In genomic region chr13:39159393-39159792, GRCh38 we compare ENCODE assay signal across 11 cellular contexts.
DNase-seq lines count a peak whose midpoint lies in the region; ATAC-seq and TF ChIP-seq lines count a peak whose summit lies in the region.
"Had no signal": no experiment of that assay in that cellular context is flagged by ENCODE, and none has a peak within 500 bp of the region (broad histone marks: within the 10 kb centered on the region; RNA-seq: fewer than 3 reads in every experiment).

No MANE protein-coding gene starts in this region.

- no peak for TF ChIP-seq POLR2A in erythroblast (IDR thresholded peaks at IDR 0.05; ENCODE audit: low read length)

- TF ChIP-seq CTCF in GM10266 (IDR thresholded peaks at IDR 0.05; ENCODE audit: control insufficient read depth, insufficient read depth, low read depth, missing control alignments): no peak

- DNase-seq in stimulated activated CD4-positive, alpha-beta T cell treated with anti-CD3 and anti-CD28 coated beads, Interleukin-4, amount 100 ng/mL, for 1 hour: peak; percentile 9
- DNase-seq in stimulated activated CD4-positive, alpha-beta T cell treated with anti-CD3 and anti-CD28 coated beads, Interleukin-12 subunit alpha, Interleukin-12 subunit beta, amount 100 ng/mL, for 4 hours: no peak
- peak; percentile 92 for DNase-seq in NCI-H146 (lab: John Stamatoyannopoulos, UW)
- DNase-seq in NCI-H82 treated with DMSO at 0.1 percent for 48 hours (lab: John Stamatoyannopoulos, UW; ENCODE audit: unreplicated experiment): peak; percentile 75
- DNase-seq in GM10266 (ENCODE audit: extremely low spot score): no peak
- DNase-seq in erythroblast (lab: John Stamatoyannopoulos, UW): no peak
- DNase-seq: effector memory CD4-positive, alpha-beta T cell; left ventricle myocardium inferior; NCI-H446 treated with DMSO at 0.1 percent for 48 hours had no signal

- no peak for ATAC-seq in GM21367 (IDR thresholded peaks at IDR 0.05; ENCODE audit: unreplicated experiment)
- ATAC-seq: activated CD4-positive, CD25-positive, alpha-beta regulatory T cell treated with anti-CD3 and anti-CD28 coated beads, Interleukin-2, amount 50 U/mL, for 24 hours had no signal

Comparison
In these comparisons a context has a peak if more than half of its experiments do, and no peak if none do; other contexts are left out.
1. DNase-seq: peak in stimulated activated CD4-positive, alpha-beta T cell treated with anti-CD3 and anti-CD28 coated beads, Interleukin-4, amount 100 ng/mL, for 1 hour (single experiment), NCI-H146 (single experiment) and NCI-H82 treated with DMSO at 0.1 percent for 48 hours (single experiment); none in stimulated activated CD4-positive, alpha-beta T cell treated with anti-CD3 and anti-CD28 coated beads, Interleukin-12 subunit alpha, Interleukin-12 subunit beta, amount 100 ng/mL, for 4 hours (single experiment), GM10266 (single experiment) and erythroblast (0 of 2).